In the genomic region with DNA sequence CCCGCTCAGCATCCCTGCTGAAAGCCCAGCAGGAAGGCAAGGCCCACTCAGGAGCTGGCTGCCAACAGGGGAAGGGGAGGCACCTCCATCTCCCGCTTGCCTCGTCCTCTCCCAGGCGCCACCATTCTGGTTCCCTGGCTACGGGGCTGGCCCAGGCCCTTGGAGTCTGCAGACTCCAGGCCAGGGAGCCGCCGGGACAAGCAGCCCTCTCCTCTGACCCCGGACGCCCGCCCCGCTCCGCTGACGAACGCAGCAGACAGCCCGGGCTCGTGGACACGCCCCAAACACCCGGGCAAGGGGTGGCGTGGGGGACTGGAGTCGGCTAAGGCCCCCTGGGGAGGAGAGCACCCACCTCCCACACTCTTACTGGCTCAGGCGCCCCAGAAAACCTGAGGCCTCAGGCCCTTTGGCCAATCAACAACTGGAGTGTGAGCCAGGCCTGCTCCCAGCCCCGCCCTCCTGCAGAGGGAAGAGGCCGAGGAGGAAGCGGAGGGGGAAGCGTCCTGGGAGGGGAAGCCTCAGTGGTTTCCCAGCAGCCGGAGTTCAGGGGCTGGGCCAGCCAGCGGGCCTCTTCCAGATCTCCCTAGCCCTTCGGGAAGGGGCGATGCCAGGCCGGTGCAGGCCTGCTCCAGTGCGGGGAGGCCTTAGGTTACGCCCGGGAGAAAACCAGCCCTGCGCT, we compare ENCODE assay signal across 8 cellular contexts. TPM values are rescaled to one million over a fixed set of nuclear protein-coding genes. Genes with fewer than 3 reads are reported as not detected.
A peak's percentile ranks its signal among the peaks of the same experiment; 100 is the strongest.
DNase-seq lines count a peak whose midpoint lies in the region; ATAC-seq, FAIRE-seq and TF ChIP-seq lines count a peak whose summit lies in the region.

No MANE protein-coding gene starts in this region.

- H3K9me3 Mint-ChIP-seq in natural killer cell treated with Interleukin-12 subunit alpha and Interleukin-12 subunit beta and Interleukin-15 and Interleukin-18, amount 100 ng/mL, for 72 hours: no peaks in the 10 kb centered on the region

- no peaks in the 10 kb centered on the region for H3K27me3 Mint-ChIP-seq in natural killer cell treated with Interleukin-12 subunit alpha and Interleukin-12 subunit beta and Interleukin-15 and Interleukin-18, amount 100 ng/mL, for 72 hours

- peaks cover 16 to 61% (median 51%) of the 10 kb centered on the region in 4 donors for H3K4me1 ChIP-seq in tibial artery

- peak overlapping the region; percentile 57 to 95 for H3K27ac Mint-ChIP-seq in natural killer cell treated with Interleukin-12 subunit alpha and Interleukin-12 subunit beta and Interleukin-15 and Interleukin-18, amount 100 ng/mL, for 72 hours

- H3K27me3 ChIP-seq in tibial artery: no peaks in the 10 kb centered on the region

- intact Hi-C loops in tibial artery (cut with DNase I; ENCODE audit: low total_unique reads): no loop called here

- H3K4me3 ChIP-seq in fibroblast of villous mesenchyme (ENCODE audit: low read depth, low read length): peak overlapping the region; percentile 52
- peak overlapping the region; percentile 40 to 51 for H3K4me3 ChIP-seq in tibial artery

- H3K36me3 Mint-ChIP-seq in natural killer cell treated with Interleukin-12 subunit alpha and Interleukin-12 subunit beta and Interleukin-15 and Interleukin-18, amount 100 ng/mL, for 72 hours: no peaks in the 10 kb centered on the region

- H3K9me3 ChIP-seq in tibial artery: no peaks in the 10 kb centered on the region

- H3K27ac ChIP-seq in tibial artery: peak overlapping the region; percentile 91 to 100

- FAIRE-seq in H54 (lab: Jason Lieb, UNC): peak; percentile 20

- no peak for ATAC-seq in natural killer cell treated with Interleukin-12 subunit alpha and Interleukin-12 subunit beta and Interleukin-15 and Interleukin-18, amount 100 ng/mL, for 72 hours

- no peak for TF ChIP-seq CTCF in fibroblast of villous mesenchyme (IDR thresholded peaks at IDR 0.05; ENCODE audit: insufficient read depth, low read depth, low read length)
- TF ChIP-seq CTCF in tibial artery (IDR thresholded peaks at IDR 0.05): no peak

- DNase-seq in CD1c-positive myeloid dendritic cell (ENCODE audit: extremely low spot score): peak; percentile 93
- peak; percentile 92 for DNase-seq in H54 (ENCODE audit: insufficient read length, low spot score)
- peak; percentile 17 for DNase-seq in OCI-M2 (lab: John Stamatoyannopoulos, UW; ENCODE audit: unreplicated experiment)
- peak; percentile 50 for DNase-seq in activated naive CD4-positive, alpha-beta T cell treated with anti-CD3 and anti-CD28 coated beads, Interleukin-2, amount 50 U/mL, for 16 hours
- DNase-seq in fibroblast of villous mesenchyme (ENCODE audit: low read depth): peak; percentile 100
- DNase-seq in natural killer cell treated with Interleukin-12 subunit alpha and Interleukin-12 subunit beta and Interleukin-15 and Interleukin-18, amount 100 ng/mL, for 72 hours (ENCODE audit: low spot score): peak; percentile 75
- DNase-seq in tibial artery: peak; percentile 96 to 99
- DNase-seq in NCI-H345 treated with DMSO at 0.1 percent for 48 hours (lab: John Stamatoyannopoulos, UW; ENCODE audit: unreplicated experiment): no peak

- TF ChIP-seq POLR2A in H54 (IDR thresholded peaks at IDR 0.05; ENCODE audit: low read depth, low read length): 0 out of 2 replicates have a peak, but pooled peaks have one; percentile 18

- H3K4me1 Mint-ChIP-seq in natural killer cell treated with Interleukin-12 subunit alpha and Interleukin-12 subunit beta and Interleukin-15 and Interleukin-18, amount 100 ng/mL, for 72 hours (ENCODE audit: low read depth in 2 of 2): peaks cover 21 to 41% of the 10 kb centered on the region in 2 donors

- peaks cover 0 to 6% (median 0%) of the 10 kb centered on the region in 3 donors for H3K36me3 ChIP-seq in tibial artery

- peak overlapping the region; percentile 64 for H3K4me3 Mint-ChIP-seq in natural killer cell treated with Interleukin-12 subunit alpha and Interleukin-12 subunit beta and Interleukin-15 and Interleukin-18, amount 100 ng/mL, for 72 hours

RNA-seq across cellular contexts. Expression of gene MNT, which starts 4.2 kb away (rescaled TPM):
- total RNA-seq in fibroblast of villous mesenchyme: 7.8 and 11.6 TPM in 2 replicates
- total RNA-seq in natural killer cell treated with Interleukin-12 subunit alpha and Interleukin-12 subunit beta and Interleukin-15 and Interleukin-18, amount 100 ng/mL, for 72 hours: 10 to 100 TPM; 20.3 to 36.9 TPM

RNA-seq across cellular contexts. Expression of gene SGSM2, which starts 59.4 kb away (rescaled TPM):
- total RNA-seq in fibroblast of villous mesenchyme: 29.6 and 29.8 TPM in 2 replicates
- 10 to 100 TPM; 16.6 to 54.8 TPM for total RNA-seq in natural killer cell treated with Interleukin-12 subunit alpha and Interleukin-12 subunit beta and Interleukin-15 and Interleukin-18, amount 100 ng/mL, for 72 hours
